In the genomic region with DNA sequence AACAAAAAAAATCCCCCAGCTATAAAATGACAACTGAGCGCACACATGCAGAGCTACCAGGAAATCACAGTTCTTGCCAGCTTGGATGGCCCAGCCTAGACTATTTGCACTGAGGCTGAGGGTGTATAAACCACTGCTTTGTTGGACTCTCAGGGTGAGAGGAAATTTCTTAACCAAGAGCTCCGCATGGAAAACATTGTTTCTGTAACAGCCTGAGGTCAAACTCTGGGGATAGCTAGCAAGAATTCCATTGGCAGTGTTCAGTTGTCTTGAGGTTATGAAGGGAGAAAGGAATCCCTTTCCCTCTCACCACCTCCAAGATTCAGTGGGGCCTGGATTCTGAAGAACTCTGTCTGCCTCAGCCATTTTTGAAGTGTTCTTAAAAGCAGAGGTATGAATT, we compare ENCODE assay signal across 17 cellular contexts.
A peak's percentile ranks its signal among the peaks of the same experiment; 100 is the strongest.
DNase-seq lines count a peak whose midpoint lies in the region; TF ChIP-seq lines count a peak whose summit lies in the region.
"Had no signal": no experiment of that assay in that cellular context is flagged by ENCODE, and none has a peak within 500 bp of the region (broad histone marks: within the 10 kb centered on the region; RNA-seq: fewer than 3 reads in every experiment).

No MANE protein-coding gene starts in this region.

- peaks cover 14% of the 10 kb centered on the region; the same call in 1 of the 2 replicates for H3K4me1 ChIP-seq in HUES6 (ENCODE audit: control insufficient read depth, insufficient read depth, low read length)
- peaks cover 4 to 43% (median 23%) of the 10 kb centered on the region in 4 donors for H3K4me1 ChIP-seq in esophagus muscularis mucosa
- H3K4me1 ChIP-seq in mesodermal cell (ENCODE audit: control insufficient read depth, insufficient read depth, low read length, poor library complexity, severe bottlenecking) = no peaks in the 10 kb centered on the region
- peaks cover 53 to 56% of the 10 kb centered on the region in 2 donors for H3K4me1 ChIP-seq in thyroid gland

- H3K36me3 ChIP-seq in HUES6 (ENCODE audit: control insufficient read depth, insufficient read depth, low read length) (no peaks in the 10 kb centered on the region), esophagus muscularis mucosa (no peaks in the 10 kb centered on the region), mesodermal cell (ENCODE audit: control insufficient read depth, insufficient read depth, low read length) (no peaks in the 10 kb centered on the region), thyroid gland (no peaks in the 10 kb centered on the region)

- intact Hi-C loops in esophagus muscularis mucosa (cut with DNase I) (no loop called here), thyroid gland (cut with DNase I) (no loop called here)

- TF ChIP-seq POLR2A in esophagus muscularis mucosa (IDR thresholded peaks at IDR 0.05; ENCODE audit: low read depth) = no peak
- TF ChIP-seq POLR2A in thyroid gland (IDR thresholded peaks at IDR 0.05) = no peak

- no peak overlapping the region for H3K9ac ChIP-seq in HUES6 (ENCODE audit: low read length)

- DNase-seq in esophagus muscularis mucosa (ENCODE audit: extremely low spot score) = no peak
- DNase-seq in thyroid gland = peak; percentile 48 to 51
- no peak for DNase-seq in GM10266 (ENCODE audit: extremely low spot score)
- no peak for DNase-seq in NCI-H1105 (lab: John Stamatoyannopoulos, UW)
- DNase-seq in NCI-H146 (lab: John Stamatoyannopoulos, UW) = no peak
- no peak for DNase-seq in NCI-H510A (lab: John Stamatoyannopoulos, UW)
- DNase-seq: activated CD8-positive, alpha-beta T cell treated with anti-CD3 and anti-CD28 coated beads for 36 hours; amniotic stem cell; erythroblast; GDM1; H7; head of caudate nucleus; KG1; NCI-H1092 treated with DMSO at 0.1 percent for 48 hours; RPMI8226 had no signal

- H3K27ac ChIP-seq in HUES6 (ENCODE audit: low read depth, low read length) (peak overlapping the region; percentile 18; the same call in 1 of the 2 replicates), esophagus muscularis mucosa (replicated peaks in 1 of 4) (peak overlapping the region in 3 of 4 donors; percentile 24 to 63 (median 37)), mesodermal cell (ENCODE audit: low read depth, low read length, severe bottlenecking) (peak overlapping the region; percentile 54), thyroid gland (peak overlapping the region; percentile 60 to 87 (median 75))

- TF ChIP-seq EP300 in esophagus muscularis mucosa (IDR thresholded peaks at IDR 0.05) = no peak

- TF ChIP-seq CTCF in esophagus muscularis mucosa (IDR thresholded peaks at IDR 0.05) = no peak
- TF ChIP-seq CTCF in thyroid gland (IDR thresholded peaks at IDR 0.05) = no peak
- TF ChIP-seq CTCF in GM10266 (IDR thresholded peaks at IDR 0.05; ENCODE audit: control insufficient read depth, insufficient read depth, low read depth, missing control alignments) = no peak

- 72% methylated on average over 2 of the region's 2 CpGs for WGBS in esophagus muscularis mucosa
- 60 to 67% methylated on average over 1 of the region's 2 CpGs for WGBS in mesodermal cell (ENCODE audit: insufficient coverage in 2 of 2), 2 experiments
- WGBS in thyroid gland, 2 donors = 28 to 38% methylated on average over 2 of the region's 2 CpGs

- H3K4me3 ChIP-seq in HUES6 (ENCODE audit: low read depth, low read length) (no peak overlapping the region), esophagus muscularis mucosa (no peak overlapping the region), mesodermal cell (ENCODE audit: extremely low read depth, insufficient read depth, low read length, poor library complexity, severe bottlenecking) (no peak overlapping the region), thyroid gland (replicated peaks in 1 of 3) (no peak overlapping the region)

- H3K9me3 ChIP-seq in HUES6 (ENCODE audit: control insufficient read depth, insufficient read depth, low read depth, low read length) (peaks cover 8% of the 10 kb centered on the region; the same call in 1 of the 2 replicates), esophagus muscularis mucosa (no peaks in the 10 kb centered on the region), mesodermal cell (ENCODE audit: control insufficient read depth, low read length) (no peaks in the 10 kb centered on the region), thyroid gland (no peaks in the 10 kb centered on the region)

- H3K27me3 ChIP-seq in HUES6 (ENCODE audit: control insufficient read depth, insufficient read depth, low read length) (no peaks in the 10 kb centered on the region), esophagus muscularis mucosa (no peaks in the 10 kb centered on the region), thyroid gland (no peaks in the 10 kb centered on the region)

Comparison
In these comparisons a context has a peak if more than half of its experiments do, and no peak if none do; other contexts are left out.
1. H3K27ac ChIP-seq: peak in every context shown above with its lines; median percentile 75 in thyroid gland; 54 in mesodermal cell; 37 in esophagus muscularis mucosa; 18 in HUES6.
2. DNase-seq: peak in thyroid gland (2 of 2); none in esophagus muscularis mucosa (single experiment), GM10266 (single experiment), NCI-H1105 (single experiment), NCI-H146 (single experiment) and NCI-H510A (single experiment).